8 cellular contexts compared by ENCODE assay signal in the genomic region with DNA sequence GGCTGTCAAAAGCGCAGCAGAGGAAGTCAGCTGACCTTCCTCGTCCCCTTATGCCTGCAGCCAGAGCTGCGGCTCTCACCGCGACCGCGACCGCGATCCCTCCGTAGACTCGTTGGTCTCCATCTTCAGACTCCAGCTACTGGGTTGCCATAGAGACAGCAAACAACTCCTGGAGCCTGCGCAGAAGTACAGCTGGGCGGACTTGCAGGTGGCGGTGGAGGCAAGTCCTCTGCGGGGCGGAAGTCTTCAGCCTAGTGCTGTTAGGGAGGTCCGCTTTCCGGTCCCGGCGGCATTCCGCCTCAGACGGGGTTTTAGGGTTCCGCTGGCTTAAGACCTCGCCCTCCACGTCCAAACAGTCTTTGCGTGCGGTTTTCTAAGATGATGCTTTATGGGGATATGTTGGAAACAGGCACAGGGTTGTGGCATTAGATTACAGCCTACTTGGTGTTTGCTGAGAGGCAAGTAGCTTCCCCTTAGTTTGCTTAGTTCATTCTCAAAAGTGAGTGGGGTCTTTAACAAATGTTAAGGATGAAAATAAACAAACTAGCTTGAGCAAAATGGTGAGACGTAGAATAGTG. TPM values are rescaled to one million over a fixed set of nuclear protein-coding genes. Genes with fewer than 3 reads are reported as not detected.
A peak's percentile ranks its signal among the peaks of the same experiment; 100 is the strongest.
DNase-seq lines count a peak whose midpoint lies in the region; ATAC-seq and TF ChIP-seq lines count a peak whose summit lies in the region.

A gene with protein sequence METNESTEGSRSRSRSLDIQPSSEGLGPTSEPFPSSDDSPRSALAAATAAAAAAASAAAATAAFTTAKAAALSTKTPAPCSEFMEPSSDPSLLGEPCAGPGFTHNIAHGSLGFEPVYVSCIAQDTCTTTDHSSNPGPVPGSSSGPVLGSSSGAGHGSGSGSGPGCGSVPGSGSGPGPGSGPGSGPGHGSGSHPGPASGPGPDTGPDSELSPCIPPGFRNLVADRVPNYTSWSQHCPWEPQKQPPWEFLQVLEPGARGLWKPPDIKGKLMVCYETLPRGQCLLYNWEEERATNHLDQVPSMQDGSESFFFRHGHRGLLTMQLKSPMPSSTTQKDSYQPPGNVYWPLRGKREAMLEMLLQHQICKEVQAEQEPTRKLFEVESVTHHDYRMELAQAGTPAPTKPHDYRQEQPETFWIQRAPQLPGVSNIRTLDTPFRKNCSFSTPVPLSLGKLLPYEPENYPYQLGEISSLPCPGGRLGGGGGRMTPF (minus strand): TSS at position 238 of the 578 bp plus-strand sequence. CDS start 115 bp downstream, at position 123.

- H3K9me3 ChIP-seq in A673 (ENCODE audit: low read depth, low read length, poor library complexity, severe bottlenecking) (no peaks in the 10 kb centered on the region), spleen (no peaks in the 10 kb centered on the region)

- DNase-seq in A673 (ENCODE audit: low spot score) (peak; percentile 97), NCI-H2171 (lab: John Stamatoyannopoulos, UW) (peak; percentile 76), WTC11 (ENCODE audit: low spot score) (peak; percentile 93), caudate nucleus (lab: John Stamatoyannopoulos, UW) (peak; percentile 42 to 98 (median 91)), iris pigment epithelial cell (ENCODE audit: low read depth) (peak; percentile 98), spleen (peak; percentile 98)

- peak within 1 kb of the TSS; percentile 47 for H3K4me3 ChIP-seq in A673 (ENCODE audit: low read depth, low read length, poor library complexity, severe bottlenecking)
- H3K4me3 ChIP-seq in spleen: peak within 1 kb of the TSS; percentile 25 to 77 (median 61)

- POLR2A ChIA-PET in A673 (lab: Charles Lee; ENCODE audit: low non-redundant PET): no interaction called here
- POLR2A ChIA-PET in WTC11 (lab: Charles Lee): interaction anchor here (0.7 to 1.3 kb wide), 3 partner anchors 13 to 19 kb away, joined by 3 to 4 read pairs (median 3); a partner anchor contains a TSS

- H3K36me3 ChIP-seq in A673 (ENCODE audit: insufficient read depth, low read length, poor library complexity, severe bottlenecking) (no peaks in the 10 kb centered on the region), spleen (peaks cover 0 to 26% (median 12%) of the 10 kb centered on the region in 6 donors)

- H3K27me3 Mint-ChIP-seq in WTC11 (ENCODE audit: low read depth): peaks cover 1% of the 10 kb centered on the region

- H3K27ac ChIP-seq in A673 (ENCODE audit: low read depth, low read length, poor library complexity, severe bottlenecking) (peak within 1 kb of the TSS; percentile 39), caudate nucleus (ENCODE audit: low read depth, low read length) (peak within 1 kb of the TSS; percentile 63), spleen (peak within 1 kb of the TSS; percentile 42 to 99 (median 79))

- H3K27ac Mint-ChIP-seq in WTC11: peak within 1 kb of the TSS; percentile 81

- H3K4me3 Mint-ChIP-seq in WTC11: peak within 1 kb of the TSS; percentile 74

- H3K4me1 Mint-ChIP-seq in WTC11: peaks cover 27% of the 10 kb centered on the region

- CTCF ChIA-PET in A673 (lab: Charles Lee): interaction anchor here (0.7 kb wide), 1 partner anchor 166 kb away, joined by 3 read pairs; no protein-coding TSS in a partner anchor
- CTCF ChIA-PET in WTC11 (lab: Charles Lee): interaction anchor here (0.7 to 6.1 kb wide), 8 partner anchors 14 to 211 kb away, joined by 3 to 143 read pairs (median 6); a partner anchor contains a TSS

- H3K4me1 ChIP-seq in A673 (ENCODE audit: insufficient read depth, low read length, poor library complexity, severe bottlenecking): peaks cover 13% of the 10 kb centered on the region
- H3K4me1 ChIP-seq in spleen: peaks cover 17 to 49% (median 35%) of the 10 kb centered on the region in 6 donors

- TF ChIP-seq CTCF in A673 (conservative IDR thresholded peaks at IDR 0.05; ENCODE audit: low read depth, low read length) (no peak), WTC11 (IDR thresholded peaks at IDR 0.05) (no peak), spleen (IDR thresholded peaks at IDR 0.05 in 8 of 11, conservative IDR thresholded peaks at IDR 0.05 in 3 of 11) (peak in 1 of 11 experiments; percentile 28)

- BruUV-seq in A673 (replicated peaks; lab: Mats Ljungman, UMichigan): no TSS peak

- H3K9me3 Mint-ChIP-seq in WTC11: peaks cover 3% of the 10 kb centered on the region

- intact Hi-C loops in A673 (cut with micrococcal nuclease; ENCODE audit: unreplicated experiment) (loop anchor here (5.0 to 10.0 kb wide), 4 partner anchors 55 to 207 kb away; a partner anchor contains a TSS), spleen (cut with DNase I; ENCODE audit: low total_unique reads) (no loop called here)

- H3K27me3 ChIP-seq in A673 (replicated peaks; ENCODE audit: insufficient read depth, low read depth, low read length, poor library complexity): no peaks in the 10 kb centered on the region
- H3K27me3 ChIP-seq in spleen (replicated peaks in 1 of 7): no peaks in the 10 kb centered on the region

- TF ChIP-seq POLR2A in spleen (IDR thresholded peaks at IDR 0.05): peak in 1 of 3 donors; percentile 6

- peaks cover 2% of the 10 kb centered on the region; the same call in 1 of the 2 replicates for H3K36me3 Mint-ChIP-seq in WTC11

- 0 to 2% (median 1%) methylated on average over 23 to 28 of the region's 28 CpGs for WGBS in spleen, 5 donors

- peak; percentile 72 for ATAC-seq in GM18868 (IDR thresholded peaks at IDR 0.05; ENCODE audit: unreplicated experiment)
- peak; percentile 76 for ATAC-seq in HG03103 (IDR thresholded peaks at IDR 0.05; ENCODE audit: low read depth, unreplicated experiment)
- ATAC-seq in WTC11: peak; percentile 69

TF ChIP-seq in WTC11, 78 proteins besides CTCF, POLR2A, EP300 and RAD21 (continues in another document):
- TF ChIP-seq, protein P1, sequence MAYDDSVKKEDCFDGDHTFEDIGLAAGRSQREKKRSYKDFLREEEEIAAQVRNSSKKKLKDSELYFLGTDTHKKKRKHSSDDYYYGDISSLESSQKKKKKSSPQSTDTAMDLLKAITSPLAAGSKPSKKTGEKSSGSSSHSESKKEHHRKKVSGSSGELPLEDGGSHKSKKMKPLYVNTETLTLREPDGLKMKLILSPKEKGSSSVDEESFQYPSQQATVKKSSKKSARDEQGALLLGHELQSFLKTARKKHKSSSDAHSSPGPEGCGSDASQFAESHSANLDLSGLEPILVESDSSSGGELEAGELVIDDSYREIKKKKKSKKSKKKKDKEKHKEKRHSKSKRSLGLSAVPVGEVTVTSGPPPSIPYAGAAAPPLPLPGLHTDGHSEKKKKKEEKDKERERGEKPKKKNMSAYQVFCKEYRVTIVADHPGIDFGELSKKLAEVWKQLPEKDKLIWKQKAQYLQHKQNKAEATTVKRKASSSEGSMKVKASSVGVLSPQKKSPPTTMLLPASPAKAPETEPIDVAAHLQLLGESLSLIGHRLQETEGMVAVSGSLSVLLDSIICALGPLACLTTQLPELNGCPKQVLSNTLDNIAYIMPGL (CRISPR knock-in tag; IDR thresholded peaks at IDR 0.05): peak; percentile 64; the same call in 1 of the 2 replicates
- no peak for TF ChIP-seq ZNF423 (CRISPR knock-in tag; IDR thresholded peaks at IDR 0.05)
- TF ChIP-seq NFYB (CRISPR knock-in tag; conservative IDR thresholded peaks at IDR 0.05; ENCODE audit: low read depth): no peak
- TF ChIP-seq GABPB1 (CRISPR knock-in tag; IDR thresholded peaks at IDR 0.05): peak; percentile 65; the same call in 1 of the 2 replicates
- 0 out of 2 replicates have a peak, but pooled peaks have one; percentile 41 for TF ChIP-seq EMX1 (CRISPR knock-in tag; IDR thresholded peaks at IDR 0.05)
- TF ChIP-seq, protein P2, sequence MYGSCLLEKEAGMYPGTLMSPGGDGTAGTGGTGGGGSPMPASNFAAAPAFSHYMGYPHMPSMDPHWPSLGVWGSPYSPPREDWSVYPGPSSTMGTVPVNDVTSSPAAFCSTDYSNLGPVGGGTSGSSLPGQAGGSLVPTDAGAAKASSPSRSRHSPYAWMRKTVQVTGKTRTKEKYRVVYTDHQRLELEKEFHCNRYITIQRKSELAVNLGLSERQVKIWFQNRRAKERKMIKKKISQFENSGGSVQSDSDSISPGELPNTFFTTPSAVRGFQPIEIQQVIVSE (CRISPR knock-in tag; IDR thresholded peaks at IDR 0.05; ENCODE audit: borderline replicate concordance): no peak
- TF ChIP-seq MXD4 (CRISPR knock-in tag; IDR thresholded peaks at IDR 0.05; ENCODE audit: borderline replicate concordance): no peak
- TF ChIP-seq TP53 (CRISPR knock-in tag; IDR thresholded peaks at IDR 0.05): 0 out of 2 replicates have a peak, but pooled peaks have one; percentile 37
- TF ChIP-seq, protein P3, sequence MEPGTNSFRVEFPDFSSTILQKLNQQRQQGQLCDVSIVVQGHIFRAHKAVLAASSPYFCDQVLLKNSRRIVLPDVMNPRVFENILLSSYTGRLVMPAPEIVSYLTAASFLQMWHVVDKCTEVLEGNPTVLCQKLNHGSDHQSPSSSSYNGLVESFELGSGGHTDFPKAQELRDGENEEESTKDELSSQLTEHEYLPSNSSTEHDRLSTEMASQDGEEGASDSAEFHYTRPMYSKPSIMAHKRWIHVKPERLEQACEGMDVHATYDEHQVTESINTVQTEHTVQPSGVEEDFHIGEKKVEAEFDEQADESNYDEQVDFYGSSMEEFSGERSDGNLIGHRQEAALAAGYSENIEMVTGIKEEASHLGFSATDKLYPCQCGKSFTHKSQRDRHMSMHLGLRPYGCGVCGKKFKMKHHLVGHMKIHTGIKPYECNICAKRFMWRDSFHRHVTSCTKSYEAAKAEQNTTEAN (CRISPR knock-in tag; IDR thresholded peaks at IDR 0.05): no peak

RNA-seq across cellular contexts. Expression of the gene that starts here (rescaled TPM):
- 1.1 and 1.4 TPM in 2 replicates for total RNA-seq in A673 (2021)
- total RNA-seq in WTC11 (2021): 0.16 to 0.72 TPM (median 0.50 TPM) in 3 replicates
- 1 to 10 TPM; 1.1 to 4.5 (median 2.3) TPM for total RNA-seq in spleen
- polyA plus RNA-seq in spleen: 1 to 10 TPM; 1.7 to 2.5 (median 1.7) TPM

Comparison
In these comparisons a context has a peak if more than half of its experiments do, and no peak if none do; other contexts are left out.
1. Peak in every context shown above with its lines: DNase-seq, ATAC-seq, H3K4me3 ChIP-seq and H3K27ac ChIP-seq.
2. Peak in DNase-seq and ATAC-seq in WTC11; RNA of the gene not detected or under 1 TPM.